ENCODE assay signal across 8 cellular contexts in the genomic region with DNA sequence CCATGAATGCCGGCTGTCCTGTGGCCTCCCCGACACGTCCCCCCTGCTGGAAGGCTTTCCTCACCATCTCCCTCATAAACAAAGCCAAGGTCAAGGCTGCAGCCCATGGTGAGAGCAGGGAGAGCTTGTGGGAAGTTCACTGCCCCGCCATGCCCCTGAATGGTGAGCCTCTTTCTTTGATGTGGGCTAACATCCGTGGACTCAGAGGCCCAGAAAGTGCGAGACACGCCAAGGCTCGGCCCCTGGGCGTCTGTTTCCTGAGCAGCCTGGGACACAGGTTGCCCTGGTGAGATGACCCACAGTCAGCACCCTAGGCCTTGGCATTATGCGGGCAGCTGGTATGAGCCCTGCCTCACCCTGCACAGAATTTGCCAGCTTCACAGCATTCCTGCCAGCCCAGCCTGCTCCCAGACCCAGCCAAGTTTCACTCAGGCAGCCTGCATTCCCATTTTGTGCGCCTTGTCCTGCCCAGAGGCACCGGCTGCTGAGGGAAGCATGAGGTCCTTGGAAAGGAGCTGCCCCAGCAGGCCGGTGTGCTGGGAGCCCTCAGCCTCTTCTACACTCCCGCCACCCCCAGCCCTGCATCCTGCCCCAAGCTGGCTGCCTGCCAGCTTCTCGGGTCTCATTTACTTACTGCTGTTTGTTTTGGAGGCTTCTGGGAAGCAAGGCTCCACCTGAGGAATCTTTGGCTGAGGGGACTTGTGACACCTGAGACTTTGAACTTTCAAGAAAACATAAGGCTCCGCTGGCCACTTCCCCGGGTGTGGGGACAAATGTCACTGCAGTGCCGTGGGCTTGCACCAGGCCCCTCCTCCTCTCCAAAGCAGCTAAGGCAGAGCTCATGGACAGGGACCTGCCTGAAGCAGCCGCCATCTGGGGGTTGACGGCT. TPM values are rescaled to one million over a fixed set of nuclear protein-coding genes. Genes with fewer than 3 reads are reported as not detected.
DNase-seq lines count a peak whose midpoint lies in the region; ATAC-seq and TF ChIP-seq lines count a peak whose summit lies in the region.

No MANE protein-coding gene starts in this region.

- peaks cover 9% of the 10 kb centered on the region for H3K4me1 Mint-ChIP-seq in activated CD8-positive, alpha-beta memory T cell treated with anti-CD3 and anti-CD28 coated beads, Interleukin-2, amount 10 ng/mL, durations not matched to agents 7 days and 5 days

- DNase-seq in COR-L47 (lab: John Stamatoyannopoulos, UW) (peak; percentile 82), NCI-H1694 treated with DMSO at 0.1 percent for 48 hours (lab: John Stamatoyannopoulos, UW) (peak; percentile 63), right cardiac atrium (peak in 2 of 3 donors; percentile 32 to 52), suprapubic skin (ENCODE audit: low spot score in 2 of 2) (peak in 1 of 2 donors; percentile 77), superior temporal gyrus (ENCODE audit: extremely low spot score) (no peak)
- peak; percentile 42 for DNase-seq in activated CD8-positive, alpha-beta memory T cell treated with anti-CD3 and anti-CD28 coated beads, Interleukin-2, amount 10 ng/mL, durations not matched to agents 7 days and 5 days
- no peak for DNase-seq in stimulated activated CD4-positive, alpha-beta T cell treated with anti-CD3 and anti-CD28 coated beads, Interleukin-15, amount 100 ng/mL, for 24 hours

- intact Hi-C loops in right cardiac atrium (cut with DNase I), result no loop called here

- no peak for TF ChIP-seq CTCF in suprapubic skin (IDR thresholded peaks at IDR 0.05)

- no peaks in the 10 kb centered on the region for H3K27me3 ChIP-seq in right cardiac atrium (ENCODE audit: control insufficient read depth, insufficient read depth)
- H3K27me3 ChIP-seq in suprapubic skin, result no peaks in the 10 kb centered on the region

- H3K4me3 ChIP-seq in right cardiac atrium (ENCODE audit: low read length) (no peak overlapping the region), suprapubic skin (no peak overlapping the region)

- H3K4me3 Mint-ChIP-seq in activated CD8-positive, alpha-beta memory T cell treated with anti-CD3 and anti-CD28 coated beads, Interleukin-2, amount 10 ng/mL, durations not matched to agents 7 days and 5 days, result no peak overlapping the region

- peaks cover 12% of the 10 kb centered on the region for H3K27me3 Mint-ChIP-seq in activated CD8-positive, alpha-beta memory T cell treated with anti-CD3 and anti-CD28 coated beads, Interleukin-2, amount 10 ng/mL, durations not matched to agents 7 days and 5 days

- 47% methylated on average over 20 of the region's 20 CpGs for WGBS in right cardiac atrium
- 46% methylated on average over 15 of the region's 20 CpGs for WGBS in suprapubic skin

- peak overlapping the region; percentile 2 for H3K27ac ChIP-seq in right cardiac atrium (ENCODE audit: low read length)
- peak overlapping the region; percentile 22 for H3K27ac ChIP-seq in suprapubic skin

- H3K9me3 Mint-ChIP-seq in activated CD8-positive, alpha-beta memory T cell treated with anti-CD3 and anti-CD28 coated beads, Interleukin-2, amount 10 ng/mL, durations not matched to agents 7 days and 5 days (ENCODE audit: low read depth), result no peaks in the 10 kb centered on the region

- H3K27ac Mint-ChIP-seq in activated CD8-positive, alpha-beta memory T cell treated with anti-CD3 and anti-CD28 coated beads, Interleukin-2, amount 10 ng/mL, durations not matched to agents 7 days and 5 days, result no peak overlapping the region

- TF ChIP-seq POLR2A in suprapubic skin (IDR thresholded peaks at IDR 0.05), result no peak

- H3K9me3 ChIP-seq in right cardiac atrium (ENCODE audit: control insufficient read depth, low read length) (no peaks in the 10 kb centered on the region), suprapubic skin (no peaks in the 10 kb centered on the region)

- no peaks in the 10 kb centered on the region for H3K36me3 ChIP-seq in suprapubic skin

- CTCF ChIA-PET in activated CD8-positive, alpha-beta memory T cell treated with anti-CD3 and anti-CD28 coated beads, Interleukin-2, amount 10 ng/mL, durations not matched to agents 7 days and 5 days (lab: Charles Lee), result interaction anchor here (1.2 to 2.0 kb wide), 7 partner anchors 9 to 129 kb away, joined by 3 to 8 read pairs (median 4); partner anchors contain the start of gene SLC30A1

- peaks cover 2% of the 10 kb centered on the region for H3K4me1 ChIP-seq in right cardiac atrium (ENCODE audit: control insufficient read depth, insufficient read depth, low read length)
- H3K4me1 ChIP-seq in suprapubic skin, result peaks cover 10% of the 10 kb centered on the region

- peak; percentile 33 for ATAC-seq in activated CD8-positive, alpha-beta memory T cell treated with anti-CD3 and anti-CD28 coated beads, Interleukin-2, amount 10 ng/mL, durations not matched to agents 7 days and 5 days
- peak; percentile 47 to 70 for ATAC-seq in right cardiac atrium
- no peak for ATAC-seq in GM18909 (IDR thresholded peaks at IDR 0.05; ENCODE audit: poor library complexity, unreplicated experiment)

- no peaks in the 10 kb centered on the region for H3K36me3 Mint-ChIP-seq in activated CD8-positive, alpha-beta memory T cell treated with anti-CD3 and anti-CD28 coated beads, Interleukin-2, amount 10 ng/mL, durations not matched to agents 7 days and 5 days

- no peak for TF ChIP-seq EP300 in suprapubic skin (IDR thresholded peaks at IDR 0.05)

RNA-seq across cellular contexts. Expression of gene NEK2, which starts 31.9 kb away (rescaled TPM):
- total RNA-seq in activated CD8-positive, alpha-beta memory T cell treated with anti-CD3 and anti-CD28 coated beads, Interleukin-2, amount 10 ng/mL, durations not matched to agents 7 days and 5 days, result 10 to 100 TPM; 42.5 to 48.4 TPM
- under 1 TPM in 3 of 4 donors, not detected in 1; 0.25 to 0.80 (median 0.44) TPM for total RNA-seq in right cardiac atrium
- polyA plus RNA-seq in right cardiac atrium, result not detected
- 10 to 100 TPM in 1 of 4 donors, 1 to 10 TPM in 2, not detected in 1; 3.2 to 11.8 (median 3.6) TPM for total RNA-seq in suprapubic skin

Comparison
In these comparisons a context has a peak if more than half of its experiments do, and no peak if none do; other contexts are left out.
1. DNase-seq: peak in COR-L47 (single experiment), NCI-H1694 treated with DMSO at 0.1 percent for 48 hours (single experiment), activated CD8-positive, alpha-beta memory T cell treated with anti-CD3 and anti-CD28 coated beads, Interleukin-2, amount 10 ng/mL, durations not matched to agents 7 days and 5 days (single experiment) and right cardiac atrium (2 of 3); none in superior temporal gyrus (single experiment) and stimulated activated CD4-positive, alpha-beta T cell treated with anti-CD3 and anti-CD28 coated beads, Interleukin-15, amount 100 ng/mL, for 24 hours (single experiment).